1 cellular context compared by ENCODE assay signal in the genomic region with DNA sequence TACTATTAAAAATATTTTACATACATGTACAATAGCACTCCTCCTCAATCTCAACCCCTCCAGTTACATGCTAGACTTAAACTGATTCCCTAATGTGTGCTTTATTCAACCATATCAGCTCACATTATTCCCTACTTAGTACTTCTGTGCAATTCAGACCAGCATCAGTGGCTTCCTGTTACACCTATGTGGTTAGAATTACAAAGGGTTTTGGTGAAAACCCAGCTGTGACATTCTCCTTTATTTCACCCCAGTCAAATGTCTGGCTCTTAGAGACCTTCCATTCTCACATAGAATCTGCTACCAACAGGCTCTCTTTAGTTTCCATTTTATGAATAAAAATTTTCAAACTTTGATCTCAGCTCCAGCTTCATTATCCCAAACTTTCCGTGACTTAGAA.
TF ChIP-seq lines count a peak whose summit lies in the region.

No MANE protein-coding gene starts in this region.

TF ChIP-seq in GM12878, 131 proteins besides CTCF, POLR2A, EP300 and RAD21:
- TF ChIP-seq, protein P1, sequence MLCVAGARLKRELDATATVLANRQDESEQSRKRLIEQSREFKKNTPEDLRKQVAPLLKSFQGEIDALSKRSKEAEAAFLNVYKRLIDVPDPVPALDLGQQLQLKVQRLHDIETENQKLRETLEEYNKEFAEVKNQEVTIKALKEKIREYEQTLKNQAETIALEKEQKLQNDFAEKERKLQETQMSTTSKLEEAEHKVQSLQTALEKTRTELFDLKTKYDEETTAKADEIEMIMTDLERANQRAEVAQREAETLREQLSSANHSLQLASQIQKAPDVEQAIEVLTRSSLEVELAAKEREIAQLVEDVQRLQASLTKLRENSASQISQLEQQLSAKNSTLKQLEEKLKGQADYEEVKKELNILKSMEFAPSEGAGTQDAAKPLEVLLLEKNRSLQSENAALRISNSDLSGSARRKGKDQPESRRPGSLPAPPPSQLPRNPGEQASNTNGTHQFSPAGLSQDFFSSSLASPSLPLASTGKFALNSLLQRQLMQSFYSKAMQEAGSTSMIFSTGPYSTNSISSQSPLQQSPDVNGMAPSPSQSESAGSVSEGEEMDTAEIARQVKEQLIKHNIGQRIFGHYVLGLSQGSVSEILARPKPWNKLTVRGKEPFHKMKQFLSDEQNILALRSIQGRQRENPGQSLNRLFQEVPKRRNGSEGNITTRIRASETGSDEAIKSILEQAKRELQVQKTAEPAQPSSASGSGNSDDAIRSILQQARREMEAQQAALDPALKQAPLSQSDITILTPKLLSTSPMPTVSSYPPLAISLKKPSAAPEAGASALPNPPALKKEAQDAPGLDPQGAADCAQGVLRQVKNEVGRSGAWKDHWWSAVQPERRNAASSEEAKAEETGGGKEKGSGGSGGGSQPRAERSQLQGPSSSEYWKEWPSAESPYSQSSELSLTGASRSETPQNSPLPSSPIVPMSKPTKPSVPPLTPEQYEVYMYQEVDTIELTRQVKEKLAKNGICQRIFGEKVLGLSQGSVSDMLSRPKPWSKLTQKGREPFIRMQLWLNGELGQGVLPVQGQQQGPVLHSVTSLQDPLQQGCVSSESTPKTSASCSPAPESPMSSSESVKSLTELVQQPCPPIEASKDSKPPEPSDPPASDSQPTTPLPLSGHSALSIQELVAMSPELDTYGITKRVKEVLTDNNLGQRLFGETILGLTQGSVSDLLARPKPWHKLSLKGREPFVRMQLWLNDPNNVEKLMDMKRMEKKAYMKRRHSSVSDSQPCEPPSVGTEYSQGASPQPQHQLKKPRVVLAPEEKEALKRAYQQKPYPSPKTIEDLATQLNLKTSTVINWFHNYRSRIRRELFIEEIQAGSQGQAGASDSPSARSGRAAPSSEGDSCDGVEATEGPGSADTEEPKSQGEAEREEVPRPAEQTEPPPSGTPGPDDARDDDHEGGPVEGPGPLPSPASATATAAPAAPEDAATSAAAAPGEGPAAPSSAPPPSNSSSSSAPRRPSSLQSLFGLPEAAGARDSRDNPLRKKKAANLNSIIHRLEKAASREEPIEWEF (IDR thresholded peaks at IDR 0.05; ENCODE audit: insufficient replicate concordance, low read depth, low read length), result no peak
- no peak for TF ChIP-seq CHD2 (IDR thresholded peaks at IDR 0.05; ENCODE audit: borderline replicate concordance, low read depth, low read length)
- TF ChIP-seq RELA (IDR thresholded peaks at IDR 0.05; ENCODE audit: borderline replicate concordance, partially characterized antibody), result no peak
- no peak for TF ChIP-seq PAX8 (IDR thresholded peaks at IDR 0.05)
- TF ChIP-seq RUNX3 (IDR thresholded peaks at IDR 0.05; ENCODE audit: low read length), result 0 out of 2 replicates have a peak, but pooled peaks have one; percentile 6
- TF ChIP-seq, protein P2, sequence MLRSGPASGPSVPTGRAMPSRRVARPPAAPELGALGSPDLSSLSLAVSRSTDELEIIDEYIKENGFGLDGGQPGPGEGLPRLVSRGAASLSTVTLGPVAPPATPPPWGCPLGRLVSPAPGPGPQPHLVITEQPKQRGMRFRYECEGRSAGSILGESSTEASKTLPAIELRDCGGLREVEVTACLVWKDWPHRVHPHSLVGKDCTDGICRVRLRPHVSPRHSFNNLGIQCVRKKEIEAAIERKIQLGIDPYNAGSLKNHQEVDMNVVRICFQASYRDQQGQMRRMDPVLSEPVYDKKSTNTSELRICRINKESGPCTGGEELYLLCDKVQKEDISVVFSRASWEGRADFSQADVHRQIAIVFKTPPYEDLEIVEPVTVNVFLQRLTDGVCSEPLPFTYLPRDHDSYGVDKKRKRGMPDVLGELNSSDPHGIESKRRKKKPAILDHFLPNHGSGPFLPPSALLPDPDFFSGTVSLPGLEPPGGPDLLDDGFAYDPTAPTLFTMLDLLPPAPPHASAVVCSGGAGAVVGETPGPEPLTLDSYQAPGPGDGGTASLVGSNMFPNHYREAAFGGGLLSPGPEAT (IDR thresholded peaks at IDR 0.05; ENCODE audit: low read depth), result no peak
